ENCODE assay signal across 8 cellular contexts in genomic region chr2:128734521-128735295, GRCh38.
DNase-seq lines count a peak whose midpoint lies in the region; ATAC-seq, FAIRE-seq and TF ChIP-seq lines count a peak whose summit lies in the region.
"Had no signal": no experiment of that assay in that cellular context is flagged by ENCODE, and none has a peak within 500 bp of the region (broad histone marks: within the 10 kb centered on the region; RNA-seq: fewer than 3 reads in every experiment).

No MANE protein-coding gene starts in this region.

- TF ChIP-seq CTCF in astrocyte of the spinal cord (IDR thresholded peaks at IDR 0.05; ENCODE audit: low read depth, low read length) (no peak), neural crest cell (conservative IDR thresholded peaks at IDR 0.05) (no peak)

- peaks cover 3% of the 10 kb centered on the region for H3K36me3 Mint-ChIP-seq in neural crest cell (ENCODE audit: low read depth)

- DNase-seq in astrocyte of the spinal cord (ENCODE audit: low read depth, low spot score), result peak; percentile 43
- DNase-seq in neural crest cell (ENCODE audit: low read depth, low spot score), result no peak
- no peak for DNase-seq in H54 (ENCODE audit: insufficient read length, low spot score)

- no peak overlapping the region for H3K4me3 Mint-ChIP-seq in neural crest cell

- ATAC-seq in GM18909 (IDR thresholded peaks at IDR 0.05; ENCODE audit: poor library complexity, unreplicated experiment) (peak; percentile 54), HG03280 (IDR thresholded peaks at IDR 0.05; ENCODE audit: unreplicated experiment) (peak; percentile 46), GM21528 (IDR thresholded peaks at IDR 0.05; ENCODE audit: low FRiP score, unreplicated experiment) (no peak), GM18873 (IDR thresholded peaks at IDR 0.05; ENCODE audit: low FRiP score, unreplicated experiment) (no peak)

- peak overlapping the region; percentile 67 for H3K27ac Mint-ChIP-seq in neural crest cell (ENCODE audit: unreplicated experiment)

- in situ Hi-C loops in astrocyte of the spinal cord (cut with HindIII; ENCODE audit: low sequenced_read_pairs), result no loop called here

- H3K27me3 Mint-ChIP-seq in neural crest cell (ENCODE audit: low read depth), result no peaks in the 10 kb centered on the region

- no peak for TF ChIP-seq POLR2A in H54 (IDR thresholded peaks at IDR 0.05; ENCODE audit: low read depth, low read length)

- peaks cover 12% of the 10 kb centered on the region for H3K4me1 Mint-ChIP-seq in neural crest cell

- no peak for FAIRE-seq in H54 (lab: Jason Lieb, UNC)
- FAIRE-seq: islet of Langerhans had no signal

- peaks cover 5% of the 10 kb centered on the region for H3K9me3 Mint-ChIP-seq in neural crest cell

- H3K4me3 ChIP-seq in astrocyte of the spinal cord (ENCODE audit: low read depth, low read length), result no peak overlapping the region

Comparison
In these comparisons a context has a peak if more than half of its experiments do, and no peak if none do; other contexts are left out.
1. ATAC-seq: peak in GM18909 (single experiment) and HG03280 (single experiment); none in GM21528 (single experiment) and GM18873 (single experiment).